1 cellular context compared by ENCODE assay signal in genomic region chr19:10835089-10835753, GRCh38.
TF ChIP-seq lines count a peak whose summit lies in the region.

No MANE protein-coding gene starts in this region.

TF ChIP-seq in HCT116, 20 proteins besides CTCF, POLR2A, EP300 and RAD21 (continued from another document):
- no peak for TF ChIP-seq ZBTB33 (IDR thresholded peaks at IDR 0.05; ENCODE audit: extremely low read depth, insufficient replicate concordance, low read length)
- TF ChIP-seq CBX3 (IDR thresholded peaks at IDR 0.05; ENCODE audit: low read depth): no peak
- TF ChIP-seq ZNF274 (IDR thresholded peaks at IDR 0.05; ENCODE audit: low read depth, low read length): no peak
- TF ChIP-seq ZFX (IDR thresholded peaks at IDR 0.05): no peak
